ENCODE assay signal across 20 cellular contexts in the genomic region with DNA sequence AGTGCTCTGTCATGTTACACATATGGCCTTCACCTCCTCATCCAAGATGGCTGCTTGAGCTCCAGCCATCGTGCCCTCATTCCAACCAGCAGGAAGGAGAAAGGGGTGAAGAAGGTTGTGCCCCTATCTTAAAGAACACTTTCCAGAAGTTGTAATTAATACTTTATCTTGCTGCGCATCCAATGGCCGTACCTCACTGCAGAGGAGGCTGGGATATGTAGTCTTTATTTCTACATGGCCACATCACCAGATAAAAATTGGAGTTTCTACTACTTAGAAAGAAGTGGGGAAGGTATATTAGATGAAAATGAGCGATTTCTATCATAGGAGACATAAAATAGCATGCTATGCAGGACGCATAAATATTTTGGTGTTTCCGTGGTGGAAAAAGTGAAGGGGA. TPM values are rescaled to one million over a fixed set of nuclear protein-coding genes. Genes with fewer than 3 reads are reported as not detected.
DNase-seq lines count a peak whose midpoint lies in the region; ATAC-seq and TF ChIP-seq lines count a peak whose summit lies in the region.
"Had no signal": no experiment of that assay in that cellular context is flagged by ENCODE, and none has a peak within 500 bp of the region (broad histone marks: within the 10 kb centered on the region; RNA-seq: fewer than 3 reads in every experiment).

No MANE protein-coding gene starts in this region.

- no peak overlapping the region for H3K9ac ChIP-seq in HCT116 (ENCODE audit: low read length)
- H3K9ac ChIP-seq in mesendoderm (ENCODE audit: low read length): no peak overlapping the region

- DNase-seq in HCT116 (ENCODE audit: low read depth, low spot score) (no peak), Panc1 (ENCODE audit: low read depth, low spot score) (no peak), immature natural killer cell (no peak), erythroblast (lab: John Stamatoyannopoulos, UW) (no peak), mesendoderm (no peak)
- DNase-seq in activated naive CD4-positive, alpha-beta T cell treated with anti-CD3 and anti-CD28 coated beads for 36 hours: no peak
- DNase-seq: DMS153, DND-41, KBM-7, NCI-H1105 treated with DMSO at 0.1 percent for 48 hours, NCI-H2029, NCI-H446 treated with DMSO at 0.1 percent for 48 hours, NCI-H526, SIG-M5 had no signal

- no CpG with 5 or more reads among the region's 6 CpGs for WGBS in mesendoderm (ENCODE audit: extremely low coverage, insufficient coverage, low lambda C conversion rate)

- in situ Hi-C loops in Panc1 (cut with HindIII; ENCODE audit: low pct_unique_long_range_greater_than_20kb, low sequenced_read_pairs): no loop called here

- H3K9me2 ChIP-seq in HCT116 (ENCODE audit: insufficient read depth): no peaks in the 10 kb centered on the region

- no peaks in the 10 kb centered on the region for H3K36me3 ChIP-seq in HCT116 (ENCODE audit: control insufficient read depth in 1 of 2, insufficient read depth in 2 of 2, low read length in 2 of 2)
- no peaks in the 10 kb centered on the region for H3K36me3 ChIP-seq in Panc1 (ENCODE audit: control insufficient read depth, insufficient read depth, low read length)
- H3K36me3 ChIP-seq in mesendoderm (ENCODE audit: control insufficient read depth, insufficient read depth, low read length): no peaks in the 10 kb centered on the region

- TF ChIP-seq RAD21 in HCT116 (IDR thresholded peaks at IDR 0.05; ENCODE audit: low read depth): no peak

- peaks cover 1 to 6% (median 4%) of the 10 kb centered on the region in 3 donors for H3K27me3 Mint-ChIP-seq in immature natural killer cell (ENCODE audit: low read depth in 3 of 3)
- H3K27me3 Mint-ChIP-seq in activated naive CD4-positive, alpha-beta T cell treated with anti-CD3 and anti-CD28 coated beads for 36 hours (ENCODE audit: low read depth): no peaks in the 10 kb centered on the region

- no peak overlapping the region for H2BK5ac ChIP-seq in mesendoderm (ENCODE audit: low read length)

- no peak overlapping the region for H3K56ac ChIP-seq in mesendoderm (ENCODE audit: low read length)

- no peaks in the 10 kb centered on the region for H3K79me1 ChIP-seq in mesendoderm (ENCODE audit: low read length)

- no peak overlapping the region for H3K4ac ChIP-seq in mesendoderm (ENCODE audit: low read depth, low read length)

- H3K18ac ChIP-seq in mesendoderm (ENCODE audit: low read length): no peak overlapping the region

- no peak overlapping the region for H4K8ac ChIP-seq in mesendoderm (ENCODE audit: low read depth, low read length)

- H3K9me3 Mint-ChIP-seq in immature natural killer cell: no peaks in the 10 kb centered on the region
- H3K9me3 Mint-ChIP-seq in activated naive CD4-positive, alpha-beta T cell treated with anti-CD3 and anti-CD28 coated beads for 36 hours: peaks cover 2% of the 10 kb centered on the region

- H3K4me2 ChIP-seq in HCT116 (ENCODE audit: low read length) (no peak overlapping the region), mesendoderm (ENCODE audit: low read length) (no peak overlapping the region)

- H2BK15ac ChIP-seq in mesendoderm (replicated peaks; ENCODE audit: low read depth): no peak overlapping the region

- TF ChIP-seq POLR2A in HCT116 (IDR thresholded peaks at IDR 0.05; ENCODE audit: borderline replicate concordance, extremely low read depth, insufficient read depth, insufficient read length) (no peak), erythroblast (IDR thresholded peaks at IDR 0.05; ENCODE audit: low read length) (no peak)

- no peaks in the 10 kb centered on the region for H3K27me3 ChIP-seq in HCT116 (ENCODE audit: insufficient read depth, low read length)
- H3K27me3 ChIP-seq in Panc1 (ENCODE audit: control insufficient read depth, insufficient read depth, low read length): no peaks in the 10 kb centered on the region
- H3K27me3 ChIP-seq in mesendoderm (ENCODE audit: insufficient read depth, low read length, poor library complexity): no peaks in the 10 kb centered on the region

- H4K20me1 ChIP-seq in HCT116 (ENCODE audit: insufficient read depth): no peaks in the 10 kb centered on the region

- H3K4me1 ChIP-seq in HCT116 (ENCODE audit: control insufficient read depth in 1 of 2, insufficient read depth in 2 of 2, low read length in 2 of 2): peaks cover 31 to 58% of the 10 kb centered on the region in 2 experiments
- H3K4me1 ChIP-seq in Panc1 (ENCODE audit: control insufficient read depth, insufficient read depth, low read length): peaks cover 60% of the 10 kb centered on the region
- H3K4me1 ChIP-seq in mesendoderm (ENCODE audit: control insufficient read depth, low read depth, low read length): no peaks in the 10 kb centered on the region

- no peak for ATAC-seq in HCT116
- no peak for ATAC-seq in Panc1
- ATAC-seq in HG02763 (IDR thresholded peaks at IDR 0.05; ENCODE audit: unreplicated experiment): no peak

- intact Hi-C loops in HCT116 (cut with micrococcal nuclease): loop anchor here (2.0 kb wide), 2 partner anchors 217 to 499 kb away; no protein-coding TSS in a partner anchor
- intact Hi-C loops in Panc1 (cut with micrococcal nuclease; ENCODE audit: unreplicated experiment): loop anchor here (5.0 to 10.0 kb wide), 3 partner anchors 38 to 289 kb away; no protein-coding TSS in a partner anchor
- intact Hi-C loops in activated naive CD4-positive, alpha-beta T cell treated with anti-CD3 and anti-CD28 coated beads for 36 hours (cut with micrococcal nuclease): no loop called here

- no peak overlapping the region for H2BK120ac ChIP-seq in mesendoderm (ENCODE audit: low read depth, low read length)

- RAD21 ChIA-PET in HCT116 (lab: Charles Lee; ENCODE audit: low non-redundant PET in 1 of 2, low total read pairs in 2 of 2, uncharacterized antibody in 2 of 2, unreplicated experiment in 2 of 2): no interaction called here

- H3K27ac ChIP-seq in HCT116 (ENCODE audit: low read depth, low read length): no peak overlapping the region
- peak overlapping the region; percentile 97 for H3K27ac ChIP-seq in Panc1 (ENCODE audit: low read length)
- H3K27ac ChIP-seq in mesendoderm (ENCODE audit: low read depth, low read length): no peak overlapping the region
- H3K27ac ChIP-seq: SK-N-MC had no signal

- BruUV-seq in HCT116 (replicated peaks; lab: Mats Ljungman, UMichigan) (no TSS peak), Panc1 (replicated peaks; lab: Mats Ljungman, UMichigan) (no TSS peak)

- H4K5ac ChIP-seq in mesendoderm (ENCODE audit: low read length): no peak overlapping the region

- no peaks in the 10 kb centered on the region for H3K79me2 ChIP-seq in HCT116 (ENCODE audit: insufficient read depth, low read length)
- no peaks in the 10 kb centered on the region for H3K79me2 ChIP-seq in mesendoderm (ENCODE audit: control insufficient read depth, insufficient read depth, low read length)

- TF ChIP-seq CTCF in HCT116 (IDR thresholded peaks at IDR 0.05 in 2 of 3, conservative IDR thresholded peaks at IDR 0.05 in 1 of 3; ENCODE audit: borderline replicate concordance in 1 of 3, insufficient read depth in 1 of 3, low read depth in 2 of 3, low read length in 2 of 3) (no peak), Panc1 (IDR thresholded peaks at IDR 0.05) (no peak)

- H3K4me3 ChIP-seq in HCT116 (replicated peaks in 1 of 2; ENCODE audit: low read depth in 1 of 2, low read length in 2 of 2) (no peak overlapping the region), Panc1 (ENCODE audit: low read depth in 2 of 2, low read length in 2 of 2) (no peak overlapping the region), mesendoderm (ENCODE audit: low read length) (no peak overlapping the region)
- H3K4me3 ChIP-seq: SK-N-MC had no signal

- H2AFZ ChIP-seq in HCT116 (ENCODE audit: low read depth, low read length, poor library complexity, severe bottlenecking): peak overlapping the region; percentile 81

- no peak overlapping the region for H3K23ac ChIP-seq in mesendoderm (ENCODE audit: low read length)

- H3K27ac Mint-ChIP-seq in immature natural killer cell: no peak overlapping the region
- no peak overlapping the region for H3K27ac Mint-ChIP-seq in activated naive CD4-positive, alpha-beta T cell treated with anti-CD3 and anti-CD28 coated beads for 36 hours

- peaks cover 25 to 40% of the 10 kb centered on the region in 2 donors for H3K4me1 Mint-ChIP-seq in immature natural killer cell
- peaks cover 16% of the 10 kb centered on the region for H3K4me1 Mint-ChIP-seq in activated naive CD4-positive, alpha-beta T cell treated with anti-CD3 and anti-CD28 coated beads for 36 hours (ENCODE audit: low read depth)

- H3K9me3 ChIP-seq in HCT116 (ENCODE audit: control insufficient read depth in 1 of 2, insufficient read depth in 1 of 2, low read depth in 1 of 2, low read length in 2 of 2): peaks cover 0 to 4% of the 10 kb centered on the region in 2 experiments; a peak in 1 of 4 replicates
- no peaks in the 10 kb centered on the region for H3K9me3 ChIP-seq in Panc1 (ENCODE audit: control insufficient read depth, insufficient read depth, low read depth, low read length)

- POLR2A ChIA-PET in HCT116 (lab: Charles Lee) (no interaction called here), Panc1 (lab: Charles Lee) (no interaction called here)

- no peaks in the 10 kb centered on the region for H3K36me3 Mint-ChIP-seq in immature natural killer cell
- H3K36me3 Mint-ChIP-seq in activated naive CD4-positive, alpha-beta T cell treated with anti-CD3 and anti-CD28 coated beads for 36 hours (ENCODE audit: low read depth): no peaks in the 10 kb centered on the region

- H2AK5ac ChIP-seq in mesendoderm (ENCODE audit: low read length): no peak overlapping the region

- CTCF ChIA-PET in HCT116 (lab: Charles Lee): no interaction called here
- CTCF ChIA-PET in Panc1 (lab: Charles Lee): no interaction called here
- CTCF ChIA-PET in activated naive CD4-positive, alpha-beta T cell treated with anti-CD3 and anti-CD28 coated beads for 36 hours (lab: Charles Lee): interaction anchor here (3.7 kb wide), 1 partner anchor 499 kb away, joined by 22 read pairs; no protein-coding TSS in a partner anchor

- peak overlapping the region in 4 of 5 donors; percentile 4 to 71 (median 30) for H3K4me3 Mint-ChIP-seq in immature natural killer cell
- no peak overlapping the region for H3K4me3 Mint-ChIP-seq in activated naive CD4-positive, alpha-beta T cell treated with anti-CD3 and anti-CD28 coated beads for 36 hours

TF ChIP-seq in HCT116, 20 proteins besides CTCF, POLR2A, EP300 and RAD21 (continues in another document):
- TF ChIP-seq EZH2 (IDR thresholded peaks at IDR 0.05): no peak

RNA-seq across cellular contexts. Expression of a gene that starts 8.6 kb away (rescaled TPM):
- 1.5 TPM for total RNA-seq in HCT116 (2021; ENCODE audit: unreplicated experiment)
- 2.3 and 3.3 TPM in 2 replicates for polyA plus RNA-seq in HCT116 (2012)
- total RNA-seq in Panc1 (2021; ENCODE audit: unreplicated experiment): 17.3 TPM
- 29.4 TPM for polyA plus RNA-seq in Panc1 (2012; ENCODE audit: insufficient read length)
- under 1 TPM in 1 of 3 donors, not detected in 2; 0.33 TPM for polyA plus RNA-seq in immature natural killer cell
- not detected for total RNA-seq in activated naive CD4-positive, alpha-beta T cell treated with anti-CD3 and anti-CD28 coated beads for 36 hours
- polyA plus RNA-seq in mesendoderm (2013, experiment 1 of 2): 0.04 TPM
- 0.04 TPM for polyA plus RNA-seq in mesendoderm (2013, experiment 2 of 2)
- total RNA-seq: H4, HT1080, LHCN-M2, MCF 10A had no signal

RNA-seq across cellular contexts. Expression of a gene that starts 22.5 kb away (rescaled TPM):
- total RNA-seq in HCT116 (2021; ENCODE audit: unreplicated experiment) (0.84 TPM), Panc1 (2021; ENCODE audit: unreplicated experiment) (16.4 TPM)
- polyA plus RNA-seq in HCT116 (2012): 0.52 and 0.79 TPM in 2 replicates
- 4.8 TPM for polyA plus RNA-seq in Panc1 (2012; ENCODE audit: insufficient read length)
- polyA plus RNA-seq in immature natural killer cell: 10 to 100 TPM; 11.9 to 45.8 (median 18.4) TPM
- total RNA-seq in activated naive CD4-positive, alpha-beta T cell treated with anti-CD3 and anti-CD28 coated beads for 36 hours: 10 to 100 TPM; 33.6 to 33.8 TPM
- polyA plus RNA-seq in mesendoderm (2013, experiment 1 of 2): 0.11 TPM
- polyA plus RNA-seq in mesendoderm (2013, experiment 2 of 2): 0.11 TPM
